In the genomic region with DNA sequence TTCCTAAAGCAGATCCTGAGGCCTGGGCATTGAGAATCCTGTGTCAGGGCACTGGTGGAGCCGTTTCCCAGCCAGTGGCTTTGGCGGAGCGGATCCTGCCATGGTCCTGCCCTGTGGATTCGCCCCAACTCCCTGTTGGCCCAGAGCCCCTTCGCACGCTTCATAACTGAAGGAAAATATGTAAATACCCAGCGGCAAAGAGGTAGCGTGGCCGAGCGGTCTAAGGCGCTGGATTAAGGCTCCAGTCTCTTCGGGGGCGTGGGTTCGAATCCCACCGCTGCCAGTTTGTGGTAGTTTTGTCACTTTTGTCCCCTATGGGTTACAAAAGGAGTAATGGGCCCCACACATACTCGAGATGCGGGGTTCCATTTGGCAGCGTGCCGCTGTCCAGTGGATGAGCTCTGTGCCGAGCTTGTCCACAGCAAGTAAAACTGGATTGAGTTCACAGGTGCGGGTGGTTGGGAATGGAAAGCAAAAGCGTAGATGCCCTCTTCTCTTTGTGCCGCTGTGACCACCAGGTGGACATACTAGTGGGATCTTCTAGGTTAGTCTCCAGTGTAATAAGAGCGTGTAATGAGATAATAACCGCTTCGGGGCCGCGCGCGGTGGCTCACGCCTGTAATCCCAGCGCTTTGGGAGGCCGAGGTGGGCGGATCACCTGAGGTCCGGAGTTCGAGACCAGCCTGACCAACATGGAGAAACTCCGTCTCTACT, we compare ENCODE assay signal across 8 cellular contexts. TPM values are rescaled to one million over a fixed set of nuclear protein-coding genes. Genes with fewer than 3 reads are reported as not detected.
DNase-seq lines count a peak whose midpoint lies in the region; ATAC-seq and TF ChIP-seq lines count a peak whose summit lies in the region.

No MANE protein-coding gene starts in this region.

- intact Hi-C loops in PC-3 (cut with micrococcal nuclease) = loop anchor here (1.0 kb wide), 3 partner anchors 20 to 35 kb away; no protein-coding TSS in a partner anchor
- intact Hi-C loops in breast epithelium (cut with DNase I; ENCODE audit: low total_unique reads) = no loop called here

- peak; percentile 14 for ATAC-seq in PC-3
- no peak for ATAC-seq in activated CD4-positive, CD25-positive, alpha-beta regulatory T cell treated with anti-CD3 and anti-CD28 coated beads, Interleukin-2, amount 50 U/mL, for 24 hours
- no peak for ATAC-seq in GM18907 (IDR thresholded peaks at IDR 0.05; ENCODE audit: unreplicated experiment)

- H3K4me1 ChIP-seq in DOHH2 (ENCODE audit: control insufficient read depth, low read length) (peaks cover 50% of the 10 kb centered on the region), PC-3 (ENCODE audit: insufficient read depth, low read length) (peaks cover 14% of the 10 kb centered on the region), breast epithelium (peaks cover 0 to 3% of the 10 kb centered on the region in 2 donors)

- CTCF ChIA-PET in PC-3 (lab: Charles Lee) = interaction anchor here (1.1 kb wide), 1 partner anchor 20 kb away, joined by 7 read pairs; no protein-coding TSS in a partner anchor

- peak; percentile 93 for DNase-seq in PC-3
- DNase-seq in breast epithelium (ENCODE audit: low spot score in 2 of 2) = peak; percentile 88
- peak; percentile 72 to 73 for DNase-seq in stimulated activated CD4-positive, alpha-beta T cell treated with anti-CD3 and anti-CD28 coated beads, Interleukin-2, amount 100 ng/mL, for 48 hours
- DNase-seq in NCI-H69 (lab: John Stamatoyannopoulos, UW) = no peak

- H4K20me1 ChIP-seq in DOHH2 (ENCODE audit: control insufficient read depth, insufficient read depth, low read depth, low read length) (no peaks in the 10 kb centered on the region), PC-3 (ENCODE audit: low read length) (no peaks in the 10 kb centered on the region)

- H3K36me3 ChIP-seq in DOHH2 (ENCODE audit: control insufficient read depth, low read length) (no peaks in the 10 kb centered on the region), PC-3 (ENCODE audit: low read depth, low read length) (no peaks in the 10 kb centered on the region), breast epithelium (no peaks in the 10 kb centered on the region)

- H3K9me2 ChIP-seq in DOHH2 (replicated peaks; ENCODE audit: control insufficient read depth, low read length) = no peaks in the 10 kb centered on the region
- no peaks in the 10 kb centered on the region for H3K9me2 ChIP-seq in PC-3 (replicated peaks; ENCODE audit: low read length)

- H3K4me2 ChIP-seq in DOHH2 (ENCODE audit: low read length) (peak overlapping the region; percentile 98), PC-3 (ENCODE audit: low read length) (peak overlapping the region; percentile 96)

- POLR2A ChIA-PET in PC-3 (lab: Charles Lee; ENCODE audit: unreplicated experiment) = interaction anchor here (0.5 to 0.6 kb wide), 2 partner anchors 56 to 335 kb away, joined by 4 to 6 read pairs; partner anchors contain the start of gene RACK1

- peak overlapping the region; percentile 52 for H3K9ac ChIP-seq in PC-3 (ENCODE audit: low read length)

- BruUV-seq in PC-3 (replicated peaks; lab: Mats Ljungman, UMichigan) = TSS peak; percentile 81

- H3K27ac ChIP-seq in DOHH2 (ENCODE audit: low read depth, low read length) (peak overlapping the region; percentile 80), PC-3 (ENCODE audit: low read length) (peak overlapping the region; percentile 51), breast epithelium (peak overlapping the region; percentile 94), layer of hippocampus (ENCODE audit: low read depth, low read length) (peak overlapping the region; percentile 38)

- H3K9me3 ChIP-seq in DOHH2 (ENCODE audit: control insufficient read depth, insufficient read depth, low read length) = no peaks in the 10 kb centered on the region
- H3K9me3 ChIP-seq in PC-3 (ENCODE audit: low read length) = no peaks in the 10 kb centered on the region
- H3K9me3 ChIP-seq in breast epithelium = no peaks in the 10 kb centered on the region

- no peak for TF ChIP-seq POLR2A in breast epithelium (IDR thresholded peaks at IDR 0.05)

- H3K27me3 ChIP-seq in DOHH2 (ENCODE audit: control insufficient read depth, low read length) (no peaks in the 10 kb centered on the region), PC-3 (ENCODE audit: low read length) (no peaks in the 10 kb centered on the region), breast epithelium (no peaks in the 10 kb centered on the region), layer of hippocampus (ENCODE audit: control insufficient read depth, insufficient read depth, low read length) (no peaks in the 10 kb centered on the region)

- peaks cover 29% of the 10 kb centered on the region for H3F3A ChIP-seq in DOHH2 (ENCODE audit: control insufficient read depth, insufficient read depth)
- peaks cover 4% of the 10 kb centered on the region for H3F3A ChIP-seq in PC-3 (ENCODE audit: low read length, unreplicated experiment)

- peak overlapping the region; percentile 63 for H2AFZ ChIP-seq in PC-3 (ENCODE audit: low read length)

- H3K79me2 ChIP-seq in DOHH2 (ENCODE audit: control insufficient read depth, low read length) (peaks cover 6% of the 10 kb centered on the region), PC-3 (ENCODE audit: low read length) (no peaks in the 10 kb centered on the region)

- H3K4me3 ChIP-seq in DOHH2 (ENCODE audit: low read length) (peak overlapping the region; percentile 94), PC-3 (ENCODE audit: low read length) (peak overlapping the region; percentile 89), breast epithelium (peak overlapping the region; percentile 73 to 93 (median 86))

- TF ChIP-seq CTCF in DOHH2 (IDR thresholded peaks at IDR 0.05; ENCODE audit: low read depth, low read length, poor library complexity, severe bottlenecking) = peak; percentile 18
- TF ChIP-seq CTCF in PC-3 (conservative IDR thresholded peaks at IDR 0.05; ENCODE audit: low read depth, low read length) = peak; percentile 47
- TF ChIP-seq CTCF in breast epithelium (IDR thresholded peaks at IDR 0.05) = peak in 2 of 3 donors; percentile 6 to 31

RNA-seq across cellular contexts. Expression of gene TRIM7, which starts 17.3 kb away (rescaled TPM):
- total RNA-seq in PC-3 (2014; rRNA removed) (28.1 and 44.1 TPM in 2 replicates), breast epithelium (1 to 10 TPM in 2 of 3 donors, under 1 TPM in 1; 0.29 to 5.4 (median 5.2) TPM)

RNA-seq across cellular contexts. Expression of gene TRIM41, which starts 35.4 kb away (rescaled TPM):
- total RNA-seq in PC-3 (2014; rRNA removed) = 18.7 and 26.8 TPM in 2 replicates
- total RNA-seq in breast epithelium = 10 to 100 TPM; 14.1 to 16.0 (median 15.1) TPM

RNA-seq across cellular contexts. Expression of gene OR2V2, which starts 40.3 kb away (rescaled TPM):
- total RNA-seq in PC-3 (2014; rRNA removed) (not detected in 2 replicates), breast epithelium (not detected)

RNA-seq across cellular contexts. Expression of gene RACK1, which starts 56.0 kb away (rescaled TPM):
- total RNA-seq in PC-3 (2014; rRNA removed) (2,587 and 3,047 TPM in 2 replicates), breast epithelium (1,000 to 10,000 TPM; 2,096 to 2,842 (median 2,553) TPM)

RNA-seq across cellular contexts. Expression of gene OR2V1, which starts 56.7 kb away (rescaled TPM):
- total RNA-seq in PC-3 (2014; rRNA removed) = not detected in 2 replicates
- total RNA-seq in breast epithelium = not detected

Comparison
In these comparisons a context has a peak if more than half of its experiments do, and no peak if none do; other contexts are left out.
1. H3K27ac ChIP-seq: peak in every context shown above with its lines; median percentile 94 in breast epithelium; 80 in DOHH2; 51 in PC-3; 38 in layer of hippocampus.